In the genomic region with DNA sequence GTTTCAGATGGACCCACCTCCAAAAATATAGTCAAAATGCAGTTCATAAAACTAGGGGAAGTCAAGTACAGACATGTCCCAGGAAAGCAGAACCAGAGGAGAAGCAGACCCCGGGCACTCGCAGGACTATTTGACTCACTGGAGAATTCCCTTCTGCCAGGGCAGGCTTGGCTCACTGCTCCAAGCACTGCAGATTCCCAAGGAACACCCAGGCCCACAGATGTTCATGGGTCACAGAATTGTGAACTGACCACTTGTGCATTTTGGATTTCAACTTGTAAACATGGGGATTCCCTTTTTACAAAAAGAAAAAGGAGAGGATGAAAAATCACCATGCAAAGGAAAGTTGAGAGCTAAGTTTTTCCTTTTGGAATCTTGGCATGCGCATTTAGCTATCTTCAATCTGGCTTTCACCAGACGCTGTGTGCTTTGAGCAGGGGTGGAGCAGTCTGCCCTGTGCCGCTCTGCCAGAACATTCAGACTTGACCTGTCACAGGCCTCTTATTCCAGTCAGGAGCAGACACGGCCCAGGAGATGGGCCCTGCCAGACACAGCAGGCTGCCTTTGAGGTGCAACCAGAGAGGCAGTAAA, we compare ENCODE assay signal across 8 cellular contexts.
A peak's percentile ranks its signal among the peaks of the same experiment; 100 is the strongest.
DNase-seq lines count a peak whose midpoint lies in the region; ATAC-seq and TF ChIP-seq lines count a peak whose summit lies in the region.

No MANE protein-coding gene starts in this region.

- peak overlapping the region; percentile 55 to 67 for H3K27ac ChIP-seq in prostate gland

- no peaks in the 10 kb centered on the region for H3K36me3 ChIP-seq in prostate gland

- TF ChIP-seq CTCF in fibroblast of pulmonary artery (IDR thresholded peaks at IDR 0.05; ENCODE audit: low read length, missing control alignments) (no peak), prostate gland (IDR thresholded peaks at IDR 0.05) (no peak)

- TF ChIP-seq POLR2A in prostate gland (IDR thresholded peaks at IDR 0.05): no peak

- H3K4me3 ChIP-seq in fibroblast of pulmonary artery (replicated peaks; ENCODE audit: low read depth, low read length): no peak overlapping the region
- H3K4me3 ChIP-seq in prostate gland: no peak overlapping the region

- H3K9me3 ChIP-seq in prostate gland: no peaks in the 10 kb centered on the region

- intact Hi-C loops in prostate gland (cut with DNase I): loop anchor here (5.0 to 10.0 kb wide), 2 partner anchors 48 to 235 kb away; partner anchors contain the start of gene TAB2

- 10% methylated on average over 6 of the region's 6 CpGs for WGBS in prostate gland

- peaks cover 4% of the 10 kb centered on the region for H3K4me1 ChIP-seq in prostate gland (replicated peaks)

- ATAC-seq in GM21528 (IDR thresholded peaks at IDR 0.05; ENCODE audit: low FRiP score, unreplicated experiment) (no peak), GM19023 (IDR thresholded peaks at IDR 0.05; ENCODE audit: unreplicated experiment) (no peak), HG02571 (IDR thresholded peaks at IDR 0.05; ENCODE audit: unreplicated experiment) (no peak)

- DNase-seq in Daoy (ENCODE audit: low read depth) (peak; percentile 28), RPMI7951 (ENCODE audit: low read depth) (peak; percentile 24), fibroblast of pulmonary artery (ENCODE audit: low read depth) (peak; percentile 34), prostate gland (ENCODE audit: low spot score) (peak; percentile 72), NCI-H1105 (lab: John Stamatoyannopoulos, UW) (no peak)

- H3K27me3 ChIP-seq in prostate gland (replicated peaks; ENCODE audit: insufficient read depth): no peaks in the 10 kb centered on the region
